In the genomic region with DNA sequence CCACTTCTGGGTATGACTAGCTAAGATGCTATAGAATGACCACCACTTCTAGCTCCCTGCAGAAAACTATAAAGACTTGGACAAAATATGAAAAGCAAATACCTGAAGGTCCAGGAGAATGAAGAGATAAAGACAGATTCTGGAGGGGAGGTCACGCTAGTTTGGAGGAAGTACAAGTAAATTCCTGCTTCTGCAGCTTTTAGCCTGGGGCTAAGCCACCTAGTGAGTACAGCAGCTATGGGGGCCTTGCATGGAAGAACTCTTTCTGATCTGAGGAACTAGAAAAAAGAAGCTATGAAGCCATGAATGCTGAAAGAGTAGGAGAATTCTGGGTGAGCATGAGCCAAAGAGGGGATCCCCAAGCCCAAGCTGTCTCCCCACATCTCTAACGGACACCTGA, we compare ENCODE assay signal across 17 cellular contexts. TPM values are rescaled to one million over a fixed set of nuclear protein-coding genes. Genes with fewer than 3 reads are reported as not detected.
DNase-seq lines count a peak whose midpoint lies in the region; ATAC-seq, FAIRE-seq and TF ChIP-seq lines count a peak whose summit lies in the region.
"Had no signal": no experiment of that assay in that cellular context is flagged by ENCODE, and none has a peak within 500 bp of the region (broad histone marks: within the 10 kb centered on the region; RNA-seq: fewer than 3 reads in every experiment).

No MANE protein-coding gene starts in this region.

- TF ChIP-seq RAD21 in A549 (conservative IDR thresholded peaks at IDR 0.05 in 1 of 2, IDR thresholded peaks at IDR 0.05 in 1 of 2) = no peak

- TF ChIP-seq POLR2A in A549 (IDR thresholded peaks at IDR 0.05; ENCODE audit: low read length) = no peak
- no peak for TF ChIP-seq POLR2A in tibial nerve (IDR thresholded peaks at IDR 0.05)

- POLR2A ChIA-PET in A549 (lab: Yijun Ruan, JAX) = no interaction called here

- H3K4me1 ChIP-seq in A549 = no peaks in the 10 kb centered on the region
- no peaks in the 10 kb centered on the region for H3K4me1 ChIP-seq in tibial nerve
- H3K4me1 ChIP-seq: BLaER1 treated with 17β-estradiol and CSF1 and Interleukin-3, amounts not matched to agents 10 nM and 100 nM had no signal

- H3K27ac ChIP-seq in A549 = no peak overlapping the region
- H3K27ac ChIP-seq in SK-N-MC = 0 out of 2 replicates have a peak overlapping the region, but pooled peaks have one; percentile 10
- no peak overlapping the region for H3K27ac ChIP-seq in tibial nerve
- H3K27ac ChIP-seq: 22Rv1; BLaER1 treated with 17β-estradiol and CSF1 and Interleukin-3, amounts not matched to agents 10 nM and 100 nM had no signal

- H3K4me3 ChIP-seq in A549 (no peak overlapping the region), LNCaP clone FGC (ENCODE audit: low read depth, low read length) (peak overlapping the region; percentile 33), SK-N-MC (peak overlapping the region; percentile 44), tibial nerve (no peak overlapping the region)
- H3K4me3 ChIP-seq: BLaER1 treated with 17β-estradiol and CSF1 and Interleukin-3, amounts not matched to agents 10 nM and 100 nM; GM12878 had no signal

- no peak overlapping the region for H3K9ac ChIP-seq in SK-N-MC (ENCODE audit: insufficient read length)
- H3K9ac ChIP-seq: BLaER1 treated with 17β-estradiol and CSF1 and Interleukin-3, amounts not matched to agents 10 nM and 100 nM had no signal

- no peaks in the 10 kb centered on the region for H3K9me3 ChIP-seq in A549
- H3K9me3 ChIP-seq in SK-N-MC (ENCODE audit: low read depth, low read length) = no peaks in the 10 kb centered on the region
- H3K9me3 ChIP-seq in tibial nerve = peaks cover 0 to 2% (median 0%) of the 10 kb centered on the region in 4 donors

- ATAC-seq in A549 (no peak), HG03196 (IDR thresholded peaks at IDR 0.05; ENCODE audit: unreplicated experiment) (no peak)
- ATAC-seq: GM12878 had no signal

- no peaks in the 10 kb centered on the region for H3K27me3 ChIP-seq in tibial nerve
- H3K27me3 ChIP-seq: BLaER1 treated with 17β-estradiol and CSF1 and Interleukin-3, amounts not matched to agents 10 nM and 100 nM had no signal

- FAIRE-seq in A549 (lab: Jason Lieb, UNC) = peak; percentile 72
- FAIRE-seq: GM12878 had no signal

- CTCF ChIA-PET in A549 (lab: Yijun Ruan, JAX) = interaction anchor here (1.0 kb wide), 1 partner anchor 51 kb away, joined by 3 read pairs; no protein-coding TSS in a partner anchor

- DNase-seq in A549 (ENCODE audit: low read depth in 1 of 2, low spot score in 1 of 2) (no peak), LNCaP clone FGC (ENCODE audit: low read depth) (no peak), SK-N-MC (ENCODE audit: low read depth, low spot score) (peak; percentile 37), islet precursor cell (peak; percentile 66), hypothalamus (lab: John Stamatoyannopoulos, UW) (no peak), tibial nerve (ENCODE audit: low spot score in 2 of 2) (no peak)
- DNase-seq in activated CD4-positive, alpha-beta T cell treated with anti-CD3 and anti-CD28 coated beads, Interleukin-2, amount 50 U/mL, for 4 hours = no peak
- DNase-seq: CD4-positive, CD25-positive, alpha-beta regulatory T cell; DMS53; GOT3; H9; IMR-90 had no signal

- 57% methylated on average over 2 of the region's 2 CpGs for WGBS in A549 (ENCODE audit: missing lambda C conversion rate)
- 69 to 85% methylated on average over 2 of the region's 2 CpGs for WGBS in tibial nerve, 2 donors

- no peak overlapping the region for H3K4me2 ChIP-seq in A549
- H3K4me2 ChIP-seq: BLaER1 treated with 17β-estradiol and CSF1 and Interleukin-3, amounts not matched to agents 10 nM and 100 nM had no signal

- H3K36me3 ChIP-seq in SK-N-MC (ENCODE audit: insufficient read depth, low read length) (no peaks in the 10 kb centered on the region), tibial nerve (no peaks in the 10 kb centered on the region)
- H3K36me3 ChIP-seq: BLaER1 treated with 17β-estradiol and CSF1 and Interleukin-3, amounts not matched to agents 10 nM and 100 nM had no signal

- TF ChIP-seq CTCF in A549 (IDR thresholded peaks at IDR 0.05) (no peak), LNCaP clone FGC (IDR thresholded peaks at IDR 0.05; ENCODE audit: control insufficient read depth, extremely low read depth, insufficient read depth) (no peak), tibial nerve (IDR thresholded peaks at IDR 0.05) (no peak)

- TF ChIP-seq EP300 in A549 (IDR thresholded peaks at IDR 0.05) (no peak), tibial nerve (IDR thresholded peaks at IDR 0.05) (no peak)

TF ChIP-seq in A549, 52 proteins besides CTCF, POLR2A, EP300 and RAD21:
- TF ChIP-seq NFE2L2 (conservative IDR thresholded peaks at IDR 0.05; ENCODE audit: low read length) = no peak
- TF ChIP-seq EHMT2 (IDR thresholded peaks at IDR 0.05; ENCODE audit: low read depth) = no peak

RNA-seq across cellular contexts. Expression of gene NRG4, which starts 29.8 kb away (rescaled TPM):
- polyA plus RNA-seq in A549 (2011; rRNA removed) (8.0 and 9.2 TPM in 2 replicates), A549 (2017; fragmentation: RNase III; extraction: RNeasy Plus Mini Kit Qiagen cat#74134 plus additional on column Dnase treatment) (0.56 to 2.2 TPM (median 1.00 TPM) in 3 replicates)
- polyA plus RNA-seq in A549 (2012; cell fraction: cytosol; rRNA removed) = 2.0 and 3.4 TPM in 2 replicates
- 0.25 and 0.42 TPM in 2 replicates for polyA plus RNA-seq in A549 (2012; cell fraction: nucleus; rRNA removed)
- 1.9 and 2.0 TPM in 2 replicates for polyA minus RNA-seq in A549 (2011; rRNA and poly(A)+ RNA removed)
- total RNA-seq in tibial nerve = under 1 TPM in 1 of 4 donors, not detected in 3; 0.44 TPM
- total RNA-seq: CD4-positive, CD25-positive, alpha-beta regulatory T cell; H9; HT-29; IMR-90 had no signal
- polyA plus RNA-seq: CD4-positive, CD25-positive, alpha-beta regulatory T cell; IMR-90 had no signal

Comparison
In these comparisons a context has a peak if more than half of its experiments do, and no peak if none do; other contexts are left out.
1. DNase-seq: peak in SK-N-MC (single experiment) and islet precursor cell (single experiment); none in A549 (0 of 2), LNCaP clone FGC (single experiment), activated CD4-positive, alpha-beta T cell treated with anti-CD3 and anti-CD28 coated beads, Interleukin-2, amount 50 U/mL, for 4 hours (0 of 2), hypothalamus (0 of 51) and tibial nerve (0 of 2).
2. H3K4me3 ChIP-seq: peak in LNCaP clone FGC (single experiment) and SK-N-MC (single experiment); none in A549 (single experiment) and tibial nerve (0 of 4).